1 cellular context compared by ENCODE assay signal in the genomic region with DNA sequence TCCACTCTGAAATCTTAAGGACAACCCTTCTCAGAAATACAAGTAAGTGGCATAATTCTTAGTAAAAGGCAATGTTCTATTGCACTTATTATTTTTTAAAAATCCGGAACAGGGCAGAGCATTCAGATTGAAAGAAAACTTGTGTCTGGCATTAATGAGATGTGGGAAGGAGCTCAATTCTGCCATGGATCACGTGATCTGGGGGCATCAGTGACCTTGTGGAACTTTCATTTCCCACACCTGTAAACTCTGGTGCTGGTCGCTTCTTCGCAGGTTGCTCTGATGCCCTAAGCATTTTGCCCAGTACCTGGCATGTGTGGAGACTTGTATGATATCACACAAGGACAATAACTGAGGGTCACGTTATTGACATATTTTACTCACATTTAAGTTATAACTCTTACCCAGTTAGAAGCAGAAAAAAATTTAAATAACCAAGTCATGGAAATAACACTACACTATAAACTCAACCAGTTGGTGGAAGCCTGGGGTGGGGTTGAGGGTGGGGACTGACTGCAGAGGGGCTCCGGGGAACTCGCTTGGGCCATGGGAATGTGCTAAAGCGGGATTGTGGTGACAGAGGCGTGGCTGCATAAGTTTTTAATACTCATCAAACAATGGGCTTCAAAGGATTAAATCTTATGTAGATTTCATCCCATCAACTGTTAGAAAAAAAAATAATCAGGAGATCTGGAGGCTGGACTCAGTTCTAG.
TF ChIP-seq lines count a peak whose summit lies in the region.

No MANE protein-coding gene starts in this region.

TF ChIP-seq in GM23338, 12 proteins besides CTCF, POLR2A, EP300 and RAD21 (continued from another document):
- TF ChIP-seq ZNF331 (CRISPR knock-in tag; IDR thresholded peaks at IDR 0.05; ENCODE audit: low read depth) (no peak), NANOG (IDR thresholded peaks at IDR 0.05; ENCODE audit: borderline replicate concordance) (no peak), CREB1 (CRISPR knock-in tag; IDR thresholded peaks at IDR 0.05; ENCODE audit: low read depth) (no peak), ZNF114 (CRISPR knock-in tag; IDR thresholded peaks at IDR 0.05) (no peak), EZH2phosphoT487 (IDR thresholded peaks at IDR 0.05; ENCODE audit: unreplicated experiment) (no peak)
- TF ChIP-seq, protein P1, sequence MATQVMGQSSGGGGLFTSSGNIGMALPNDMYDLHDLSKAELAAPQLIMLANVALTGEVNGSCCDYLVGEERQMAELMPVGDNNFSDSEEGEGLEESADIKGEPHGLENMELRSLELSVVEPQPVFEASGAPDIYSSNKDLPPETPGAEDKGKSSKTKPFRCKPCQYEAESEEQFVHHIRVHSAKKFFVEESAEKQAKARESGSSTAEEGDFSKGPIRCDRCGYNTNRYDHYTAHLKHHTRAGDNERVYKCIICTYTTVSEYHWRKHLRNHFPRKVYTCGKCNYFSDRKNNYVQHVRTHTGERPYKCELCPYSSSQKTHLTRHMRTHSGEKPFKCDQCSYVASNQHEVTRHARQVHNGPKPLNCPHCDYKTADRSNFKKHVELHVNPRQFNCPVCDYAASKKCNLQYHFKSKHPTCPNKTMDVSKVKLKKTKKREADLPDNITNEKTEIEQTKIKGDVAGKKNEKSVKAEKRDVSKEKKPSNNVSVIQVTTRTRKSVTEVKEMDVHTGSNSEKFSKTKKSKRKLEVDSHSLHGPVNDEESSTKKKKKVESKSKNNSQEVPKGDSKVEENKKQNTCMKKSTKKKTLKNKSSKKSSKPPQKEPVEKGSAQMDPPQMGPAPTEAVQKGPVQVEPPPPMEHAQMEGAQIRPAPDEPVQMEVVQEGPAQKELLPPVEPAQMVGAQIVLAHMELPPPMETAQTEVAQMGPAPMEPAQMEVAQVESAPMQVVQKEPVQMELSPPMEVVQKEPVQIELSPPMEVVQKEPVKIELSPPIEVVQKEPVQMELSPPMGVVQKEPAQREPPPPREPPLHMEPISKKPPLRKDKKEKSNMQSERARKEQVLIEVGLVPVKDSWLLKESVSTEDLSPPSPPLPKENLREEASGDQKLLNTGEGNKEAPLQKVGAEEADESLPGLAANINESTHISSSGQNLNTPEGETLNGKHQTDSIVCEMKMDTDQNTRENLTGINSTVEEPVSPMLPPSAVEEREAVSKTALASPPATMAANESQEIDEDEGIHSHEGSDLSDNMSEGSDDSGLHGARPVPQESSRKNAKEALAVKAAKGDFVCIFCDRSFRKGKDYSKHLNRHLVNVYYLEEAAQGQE (IDR thresholded peaks at IDR 0.05; ENCODE audit: unreplicated experiment): no peak
- TF ChIP-seq, protein P2, sequence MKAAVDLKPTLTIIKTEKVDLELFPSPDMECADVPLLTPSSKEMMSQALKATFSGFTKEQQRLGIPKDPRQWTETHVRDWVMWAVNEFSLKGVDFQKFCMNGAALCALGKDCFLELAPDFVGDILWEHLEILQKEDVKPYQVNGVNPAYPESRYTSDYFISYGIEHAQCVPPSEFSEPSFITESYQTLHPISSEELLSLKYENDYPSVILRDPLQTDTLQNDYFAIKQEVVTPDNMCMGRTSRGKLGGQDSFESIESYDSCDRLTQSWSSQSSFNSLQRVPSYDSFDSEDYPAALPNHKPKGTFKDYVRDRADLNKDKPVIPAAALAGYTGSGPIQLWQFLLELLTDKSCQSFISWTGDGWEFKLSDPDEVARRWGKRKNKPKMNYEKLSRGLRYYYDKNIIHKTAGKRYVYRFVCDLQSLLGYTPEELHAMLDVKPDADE (IDR thresholded peaks at IDR 0.05): no peak
